Comparison of ENCODE assay signal across 13 cellular contexts in the genomic region with DNA sequence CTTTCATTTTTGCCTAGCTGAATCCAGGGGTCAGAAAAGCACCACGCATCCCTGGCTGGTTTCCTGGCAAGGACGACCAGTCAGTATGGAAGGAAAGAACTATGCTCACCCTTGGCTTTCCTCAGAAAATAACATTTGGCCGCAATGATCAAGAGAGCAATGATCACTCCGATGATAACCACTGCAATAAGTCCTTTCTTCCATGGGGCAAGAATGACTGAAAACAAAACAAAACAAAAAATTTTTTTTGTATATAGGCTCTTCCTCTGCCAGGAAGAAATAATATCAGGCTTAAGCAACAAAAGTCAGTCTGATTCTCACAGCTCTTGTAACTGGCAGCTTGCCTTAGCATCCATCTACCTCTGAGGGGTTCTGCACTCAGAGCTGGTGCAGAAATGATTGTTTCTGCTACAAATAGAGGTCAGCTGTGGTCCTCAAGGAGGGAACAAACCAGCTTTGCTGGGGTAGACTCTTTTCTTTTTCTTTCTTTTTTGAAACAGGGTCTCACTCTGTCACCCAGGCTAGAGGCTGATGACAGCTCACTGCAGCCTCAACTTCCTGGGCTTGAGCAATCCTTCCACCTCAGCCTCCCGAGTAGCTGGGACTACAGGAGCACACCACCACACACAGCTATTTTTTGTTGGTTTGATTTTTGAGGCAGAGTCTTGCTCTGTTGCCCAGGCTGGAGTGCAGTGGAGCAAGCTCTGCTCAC. TPM values are rescaled to one million over a fixed set of nuclear protein-coding genes. Genes with fewer than 3 reads are reported as not detected.
A peak's percentile ranks its signal among the peaks of the same experiment; 100 is the strongest.
DNase-seq lines count a peak whose midpoint lies in the region; ATAC-seq, FAIRE-seq and TF ChIP-seq lines count a peak whose summit lies in the region.
"Had no signal": no experiment of that assay in that cellular context is flagged by ENCODE, and none has a peak within 500 bp of the region (broad histone marks: within the 10 kb centered on the region; RNA-seq: fewer than 3 reads in every experiment).

No MANE protein-coding gene starts in this region.

- intact Hi-C loops in gastrocnemius medialis (cut with DNase I; ENCODE audit: low total_unique reads): loop anchor here (5.0 kb wide), 1 partner anchor 33 kb away; no protein-coding TSS in a partner anchor

- H3K9me3 ChIP-seq in GM23248 (ENCODE audit: low read depth): no peaks in the 10 kb centered on the region
- H3K9me3 ChIP-seq in T-helper 17 cell (ENCODE audit: control insufficient read depth, low read length, poor library complexity, severe bottlenecking): no peaks in the 10 kb centered on the region
- H3K9me3 ChIP-seq in gastrocnemius medialis: no peaks in the 10 kb centered on the region

- no peaks in the 10 kb centered on the region for H3K36me3 ChIP-seq in GM23248 (ENCODE audit: low read depth)
- H3K36me3 ChIP-seq in gastrocnemius medialis: no peaks in the 10 kb centered on the region

- peaks cover 50% of the 10 kb centered on the region for H3K4me1 ChIP-seq in GM23248 (ENCODE audit: insufficient read depth)
- H3K4me1 ChIP-seq in gastrocnemius medialis: peaks cover 3 to 10% of the 10 kb centered on the region in 2 donors

- H3K27me3 Mint-ChIP-seq in T-helper 17 cell: no peaks in the 10 kb centered on the region

- H3K27ac ChIP-seq in GM23248 (peak overlapping the region; percentile 8), gastrocnemius medialis (peak overlapping the region in 3 of 4 donors; percentile 30 to 67 (median 33))
- H3K27ac ChIP-seq: HL-60 had no signal

- H3K4me1 Mint-ChIP-seq in T-helper 17 cell: peaks cover 19% of the 10 kb centered on the region

- H3K9ac ChIP-seq in GM23248: no peak overlapping the region

- H3K4me3 Mint-ChIP-seq in T-helper 17 cell: no peak overlapping the region
- H3K4me3 Mint-ChIP-seq: brain had no signal

- in situ Hi-C loops in GM23248 (cut with MboI): no loop called here
- in situ Hi-C loops in gastrocnemius medialis (cut with MboI; ENCODE audit: low sequenced_read_pairs in 4 of 4): no loop called here

- H3K4me3 ChIP-seq in GM23248 (no peak overlapping the region), fibroblast of villous mesenchyme (ENCODE audit: low read depth, low read length) (no peak overlapping the region), gastrocnemius medialis (no peak overlapping the region)

- no peaks in the 10 kb centered on the region for H3K79me2 ChIP-seq in GM23248 (ENCODE audit: insufficient read depth)

- peak overlapping the region; percentile 45 for H3K27ac Mint-ChIP-seq in T-helper 17 cell

- H3K27me3 ChIP-seq in GM23248 (replicated peaks; ENCODE audit: insufficient read depth) (no peaks in the 10 kb centered on the region), gastrocnemius medialis (peaks cover 0 to 2% (median 0%) of the 10 kb centered on the region in 3 donors)

- H3K36me3 Mint-ChIP-seq in T-helper 17 cell (ENCODE audit: low read depth): peaks cover 4% of the 10 kb centered on the region
- H3K36me3 Mint-ChIP-seq: brain had no signal

- peak; percentile 52 for DNase-seq in GM23248
- no peak for DNase-seq in T-helper 17 cell
- peak; percentile 64 for DNase-seq in fibroblast of villous mesenchyme (ENCODE audit: low read depth)
- DNase-seq in gastrocnemius medialis: no peak
- DNase-seq in NCI-H1694 (lab: John Stamatoyannopoulos, UW): no peak
- no peak for DNase-seq in NCI-H226
- no peak for DNase-seq in GM19239 (ENCODE audit: insufficient read length, low spot score)
- DNase-seq: NCI-H1105, NCI-H524 treated with DMSO at 0.1 percent for 48 hours, SHP77 treated with DMSO at 0.1 percent for 48 hours had no signal

- no peaks in the 10 kb centered on the region for H4K20me1 ChIP-seq in GM23248 (ENCODE audit: insufficient read depth)

- ATAC-seq in T-helper 17 cell: no peak
- ATAC-seq in gastrocnemius medialis: no peak
- no peak for ATAC-seq in HG03521 (IDR thresholded peaks at IDR 0.05; ENCODE audit: unreplicated experiment)

- H2AFZ ChIP-seq in GM23248: no peak overlapping the region

- TF ChIP-seq CTCF in fibroblast of villous mesenchyme (IDR thresholded peaks at IDR 0.05; ENCODE audit: insufficient read depth, low read depth, low read length) (no peak), gastrocnemius medialis (IDR thresholded peaks at IDR 0.05 in 4 of 5, conservative IDR thresholded peaks at IDR 0.05 in 1 of 5) (no peak)

- peaks cover 50% of the 10 kb centered on the region for H3F3A ChIP-seq in GM23248 (ENCODE audit: insufficient read depth)

- peak overlapping the region; percentile 13 for H3K4me2 ChIP-seq in GM23248 (ENCODE audit: unreplicated experiment)

- no peak for FAIRE-seq in GM19239 (lab: Jason Lieb, UNC)

- WGBS in GM23248 (ENCODE audit: low coverage in 1 of 2, low lambda C conversion rate in 2 of 2, missing lambda C conversion rate in 2 of 2), 2 experiments: 14 to 15% methylated on average over 5 of the region's 5 CpGs

- H3K9me2 ChIP-seq in GM23248 (ENCODE audit: insufficient read depth): no peaks in the 10 kb centered on the region

- no peak for TF ChIP-seq POLR2A in gastrocnemius medialis (IDR thresholded peaks at IDR 0.05)

RNA-seq across cellular contexts. Expression of a gene that starts 35.7 kb away (rescaled TPM):
- total RNA-seq in GM23248 (2014; rRNA removed; shearing (Covaris generic)): not detected in 2 replicates
- polyA plus RNA-seq in GM23248 (2016; fragmentation: Nextera tagmentation; extraction: Ambion mirVana): 0.06 and 0.11 TPM in 2 replicates
- total RNA-seq in T-helper 17 cell (10 to 100 TPM; 15.5 to 22.7 TPM), fibroblast of villous mesenchyme (under 0.01 TPM in 2 replicates), gastrocnemius medialis (10 to 100 TPM; 35.1 to 71.5 (median 51.3) TPM)

Comparison
In these comparisons a context has a peak if more than half of its experiments do, and no peak if none do; other contexts are left out.
1. DNase-seq: peak in GM23248 (single experiment) and fibroblast of villous mesenchyme (single experiment); none in T-helper 17 cell (0 of 3), gastrocnemius medialis (0 of 2), NCI-H1694 (single experiment), NCI-H226 (single experiment) and GM19239 (single experiment).
2. RNA of a gene that starts 35.7 kb away (total RNA-seq): 35.1 to 71.5 TPM in gastrocnemius medialis and 15.5 to 22.7 TPM in T-helper 17 cell; not detected in GM23248 and under 0.01 TPM in fibroblast of villous mesenchyme; every median in the first group is over 10 times any median in the second.